17 cellular contexts compared by ENCODE assay signal in the genomic region with DNA sequence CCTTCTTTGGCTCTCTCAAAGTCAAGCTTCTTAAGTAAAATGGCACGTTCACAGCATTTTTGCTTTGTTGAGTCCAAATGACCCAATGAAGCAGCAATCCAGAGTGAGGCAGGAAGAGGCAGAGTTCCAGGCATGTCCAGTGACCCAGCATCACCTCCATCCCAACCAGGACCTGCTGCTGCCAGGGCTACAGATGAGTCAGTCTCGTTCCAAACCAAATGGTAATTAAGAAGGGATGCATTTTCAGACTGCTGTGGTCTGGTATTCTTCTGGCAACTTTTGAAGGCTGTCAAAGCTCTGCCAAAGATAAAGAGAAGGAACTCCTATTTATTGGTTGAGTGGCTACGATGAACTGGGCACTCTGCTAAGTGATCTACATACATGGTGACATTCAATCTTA.
A peak's percentile ranks its signal among the peaks of the same experiment; 100 is the strongest.
DNase-seq lines count a peak whose midpoint lies in the region; ATAC-seq and TF ChIP-seq lines count a peak whose summit lies in the region.
"Had no signal": no experiment of that assay in that cellular context is flagged by ENCODE, and none has a peak within 500 bp of the region (broad histone marks: within the 10 kb centered on the region; RNA-seq: fewer than 3 reads in every experiment).

No MANE protein-coding gene starts in this region.

- no peak overlapping the region; the same call in 1 of the 2 replicates for H3K23ac ChIP-seq in IMR-90 (ENCODE audit: low read depth, low read length)

- H3K9ac ChIP-seq in IMR-90 (ENCODE audit: low read depth, low read length), result no peak overlapping the region

- H3K27ac ChIP-seq in IMR-90 (ENCODE audit: insufficient read depth, low read length), result no peak overlapping the region
- H3K27ac ChIP-seq: heart right ventricle, upper lobe of left lung had no signal

- no peak overlapping the region for H2BK120ac ChIP-seq in IMR-90 (ENCODE audit: low read depth, low read length)

- H2BK15ac ChIP-seq in IMR-90 (ENCODE audit: low read depth, low read length), result no peak overlapping the region

- H3K4me3 ChIP-seq in IMR-90 (ENCODE audit: insufficient read depth, low read depth, low read length), result no peak overlapping the region
- H3K4me3 ChIP-seq: heart right ventricle, upper lobe of left lung had no signal

- TF ChIP-seq POLR2A in IMR-90 (IDR thresholded peaks at IDR 0.05; ENCODE audit: low read depth, low read length), result no peak

- no peak overlapping the region for H4K91ac ChIP-seq in IMR-90 (ENCODE audit: insufficient read depth, low read depth, low read length)

- H3K27me3 ChIP-seq in IMR-90 (ENCODE audit: control insufficient read depth, insufficient read depth, low read length), result peaks cover 5% of the 10 kb centered on the region
- H3K27me3 ChIP-seq: upper lobe of left lung had no signal

- no peaks in the 10 kb centered on the region for H4K20me1 ChIP-seq in IMR-90 (ENCODE audit: insufficient read depth, low read length)

- H3K9me1 ChIP-seq in IMR-90 (ENCODE audit: insufficient read depth, low read length), result 0 out of 2 replicates have a peak, but pooled peaks cover 3% of the 10 kb centered on the region

- no peak overlapping the region for H4K8ac ChIP-seq in IMR-90 (ENCODE audit: low read depth in 2 of 2, low read length in 2 of 2)

- no peak overlapping the region for H3K56ac ChIP-seq in IMR-90 (ENCODE audit: extremely low read depth, insufficient read depth, low read length)

- H3K36me3 ChIP-seq in IMR-90 (ENCODE audit: control insufficient read depth, insufficient read depth, low read length), result no peaks in the 10 kb centered on the region
- H3K36me3 ChIP-seq: heart right ventricle, upper lobe of left lung had no signal

- H3K4me2 ChIP-seq in IMR-90 (ENCODE audit: low read depth, low read length), result no peak overlapping the region

- intact Hi-C loops in IMR-90 (cut with micrococcal nuclease) (loop anchor here (10.0 kb wide), 2 partner anchors 414 to 684 kb away; a partner anchor contains a TSS), Right ventricle myocardium inferior (cut with DNase I) (no loop called here)

- 80% methylated on average over 1 of the region's 3 CpGs; no CpG with 5 or more reads in 1 of the 2 experiments for WGBS in IMR-90 (ENCODE audit: extremely low coverage in 2 of 2, insufficient read length in 1 of 2), 2 experiments

- no TSS peak for BruUV-seq in IMR-90 (replicated peaks; lab: Mats Ljungman, UMichigan)

- CTCF ChIA-PET in IMR-90 (lab: Yijun Ruan, JAX), result no interaction called here

- H3K4ac ChIP-seq in IMR-90 (ENCODE audit: low read depth, low read length), result no peak overlapping the region

- H3K14ac ChIP-seq in IMR-90 (replicated peaks; ENCODE audit: low read depth, low read length), result no peak overlapping the region

- H2AFZ ChIP-seq in IMR-90 (replicated peaks; ENCODE audit: low read length, poor library complexity), result no peak overlapping the region

- H2AK5ac ChIP-seq in IMR-90 (ENCODE audit: low read depth, low read length), result no peak overlapping the region

- no peak overlapping the region for H2AK9ac ChIP-seq in IMR-90 (replicated peaks; ENCODE audit: low read depth, low read length, poor library complexity)

- H3K4me1 ChIP-seq in IMR-90 (ENCODE audit: control insufficient read depth, insufficient read depth, low read length), result peaks cover 4% of the 10 kb centered on the region; the same call in 1 of the 2 replicates
- H3K4me1 ChIP-seq: heart right ventricle, upper lobe of left lung had no signal

- in situ Hi-C loops in IMR-90 (cut with MboI; ENCODE audit: low sequenced_read_pairs), result no loop called here

- POLR2A ChIA-PET in IMR-90 (lab: Charles Lee; ENCODE audit: unreplicated experiment), result no interaction called here

- DNase-seq in AG09319 (ENCODE audit: extremely low read depth, low read depth) (peak; percentile 93), IMR-90 (peak; percentile 35), dedifferentiated amniotic fluid mesenchymal stem cell (ENCODE audit: extremely low spot score) (peak; percentile 88), kidney tubule cell (ENCODE audit: low spot score) (peak; percentile 85), H4 (ENCODE audit: low spot score) (no peak), Right ventricle myocardium inferior (ENCODE audit: missing footprints) (no peak), NCI-H226 (no peak)
- DNase-seq: activated CD4-positive, alpha-beta T cell treated with anti-CD3 and anti-CD28 coated beads for 4 hours; activated gamma-delta T cell; heart right ventricle; MV-4-11; NCI-H2081 treated with DMSO at 0.1 percent for 48 hours; NCI-H526 treated with DMSO at 0.1 percent for 48 hours; retina; T1000; upper lobe of left lung had no signal

- no peak overlapping the region for H2BK5ac ChIP-seq in IMR-90 (ENCODE audit: low read depth, low read length, poor library complexity, severe bottlenecking)

- TF ChIP-seq RAD21 in IMR-90 (IDR thresholded peaks at IDR 0.05; ENCODE audit: low read length), result no peak

- H2BK20ac ChIP-seq in IMR-90 (ENCODE audit: low read depth, low read length), result no peak overlapping the region

- H3K9me3 ChIP-seq in IMR-90 (ENCODE audit: control insufficient read depth, insufficient read depth, low read length), result no peaks in the 10 kb centered on the region
- H3K9me3 ChIP-seq: upper lobe of left lung had no signal

- no peak; the same call in 1 of the 2 replicates for ATAC-seq in IMR-90 (ENCODE audit: low read depth)
- ATAC-seq in Right ventricle myocardium inferior, result no peak
- ATAC-seq in GM19035 (IDR thresholded peaks at IDR 0.05; ENCODE audit: unreplicated experiment), result no peak
- ATAC-seq: heart right ventricle had no signal

- TF ChIP-seq CTCF in AG09319 (IDR thresholded peaks at IDR 0.05; ENCODE audit: low read depth, low read length) (no peak), IMR-90 (conservative IDR thresholded peaks at IDR 0.05; ENCODE audit: low read depth, low read length) (no peak)

- dilution Hi-C loops in IMR-90 (cut with HindIII; ENCODE audit: low sequenced_read_pairs, unreplicated experiment), result no loop called here

- H3K79me1 ChIP-seq in IMR-90 (ENCODE audit: low read depth in 1 of 2, low read length in 2 of 2), result no peaks in the 10 kb centered on the region

- no peak overlapping the region for H3K18ac ChIP-seq in IMR-90 (ENCODE audit: low read depth, low read length)

- H4K5ac ChIP-seq in IMR-90 (ENCODE audit: low read depth, low read length), result no peak overlapping the region

TF ChIP-seq in IMR-90, 13 proteins besides CTCF, POLR2A, EP300 and RAD21:
- TF ChIP-seq CEBPB (IDR thresholded peaks at IDR 0.05; ENCODE audit: low read depth, low read length), result no peak
- TF ChIP-seq RFX5 (IDR thresholded peaks at IDR 0.05; ENCODE audit: low read depth, low read length), result no peak
- no peak for TF ChIP-seq MAFK (IDR thresholded peaks at IDR 0.05; ENCODE audit: low read depth, low read length)
- no peak for TF ChIP-seq CHD1 (IDR thresholded peaks at IDR 0.05; ENCODE audit: low read depth, low read length)
- TF ChIP-seq, protein P1, sequence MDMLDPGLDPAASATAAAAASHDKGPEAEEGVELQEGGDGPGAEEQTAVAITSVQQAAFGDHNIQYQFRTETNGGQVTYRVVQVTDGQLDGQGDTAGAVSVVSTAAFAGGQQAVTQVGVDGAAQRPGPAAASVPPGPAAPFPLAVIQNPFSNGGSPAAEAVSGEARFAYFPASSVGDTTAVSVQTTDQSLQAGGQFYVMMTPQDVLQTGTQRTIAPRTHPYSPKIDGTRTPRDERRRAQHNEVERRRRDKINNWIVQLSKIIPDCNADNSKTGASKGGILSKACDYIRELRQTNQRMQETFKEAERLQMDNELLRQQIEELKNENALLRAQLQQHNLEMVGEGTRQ (IDR thresholded peaks at IDR 0.05; ENCODE audit: low read depth, low read length), result no peak
- no peak for TF ChIP-seq SMC3 (IDR thresholded peaks at IDR 0.05; ENCODE audit: low read depth, low read length)
- TF ChIP-seq BHLHE40 (IDR thresholded peaks at IDR 0.05; ENCODE audit: low read depth, low read length), result no peak
- no peak for TF ChIP-seq MAZ (IDR thresholded peaks at IDR 0.05; ENCODE audit: borderline replicate concordance, low read depth, low read length)
- TF ChIP-seq NFE2L2 (IDR thresholded peaks at IDR 0.05; ENCODE audit: low read depth, low read length), result no peak
- no peak for TF ChIP-seq MXI1 (IDR thresholded peaks at IDR 0.05; ENCODE audit: borderline replicate concordance, low read depth, low read length)
- TF ChIP-seq RCOR1 (IDR thresholded peaks at IDR 0.05; ENCODE audit: insufficient replicate concordance, low read length), result no peak
- no peak for TF ChIP-seq FOS (IDR thresholded peaks at IDR 0.05; ENCODE audit: low read depth, low read length)
- TF ChIP-seq, protein P2, sequence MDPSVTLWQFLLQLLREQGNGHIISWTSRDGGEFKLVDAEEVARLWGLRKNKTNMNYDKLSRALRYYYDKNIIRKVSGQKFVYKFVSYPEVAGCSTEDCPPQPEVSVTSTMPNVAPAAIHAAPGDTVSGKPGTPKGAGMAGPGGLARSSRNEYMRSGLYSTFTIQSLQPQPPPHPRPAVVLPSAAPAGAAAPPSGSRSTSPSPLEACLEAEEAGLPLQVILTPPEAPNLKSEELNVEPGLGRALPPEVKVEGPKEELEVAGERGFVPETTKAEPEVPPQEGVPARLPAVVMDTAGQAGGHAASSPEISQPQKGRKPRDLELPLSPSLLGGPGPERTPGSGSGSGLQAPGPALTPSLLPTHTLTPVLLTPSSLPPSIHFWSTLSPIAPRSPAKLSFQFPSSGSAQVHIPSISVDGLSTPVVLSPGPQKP (IDR thresholded peaks at IDR 0.05; ENCODE audit: borderline replicate concordance, low read depth, low read length), result no peak

Comparison
In these comparisons a context has a peak if more than half of its experiments do, and no peak if none do; other contexts are left out.
1. DNase-seq: peak in AG09319 (single experiment), IMR-90 (single experiment), dedifferentiated amniotic fluid mesenchymal stem cell (single experiment) and kidney tubule cell (single experiment); none in H4 (single experiment), Right ventricle myocardium inferior (single experiment) and NCI-H226 (single experiment).